ENCODE assay signal across 19 cellular contexts in genomic region chr10:58667658-58668310, GRCh38.
DNase-seq lines count a peak whose midpoint lies in the region; TF ChIP-seq lines count a peak whose summit lies in the region.
"Had no signal": no experiment of that assay in that cellular context is flagged by ENCODE, and none has a peak within 500 bp of the region (broad histone marks: within the 10 kb centered on the region; RNA-seq: fewer than 3 reads in every experiment).

No MANE protein-coding gene starts in this region.

- 70 to 90% (median 84%) methylated on average over 3 of the region's 3 CpGs for WGBS in spleen, 5 donors

- peaks cover 0 to 7% (median 0%) of the 10 kb centered on the region in 6 donors for H3K4me1 ChIP-seq in spleen

- H3K4me3 ChIP-seq in fibroblast of mammary gland (ENCODE audit: control insufficient read depth, low read depth, low read length) (no peak overlapping the region), spleen (no peak overlapping the region)

- no peaks in the 10 kb centered on the region for H3K36me3 ChIP-seq in spleen

- peaks cover 0 to 26% (median 15%) of the 10 kb centered on the region in 8 donors for H3K9me3 ChIP-seq in spleen

- no peak overlapping the region for H3K27ac ChIP-seq in spleen

- H3K27me3 ChIP-seq in spleen (replicated peaks in 1 of 7): no peaks in the 10 kb centered on the region

- no peak for TF ChIP-seq POLR2A in spleen (IDR thresholded peaks at IDR 0.05)

- peaks cover 34% of the 10 kb centered on the region for H3K36me3 Mint-ChIP-seq in HFFc6 (ENCODE audit: low read depth)
- H3K36me3 Mint-ChIP-seq: T-cell had no signal

- H3K4me1 Mint-ChIP-seq in HFFc6 (ENCODE audit: low read depth): peaks cover 77% of the 10 kb centered on the region

- H3K27ac Mint-ChIP-seq in HFFc6: peak overlapping the region; percentile 31; the same call in 1 of the 2 replicates
- H3K27ac Mint-ChIP-seq: CD14-positive monocyte, T-cell had no signal

- H3K27me3 Mint-ChIP-seq in HFFc6 (ENCODE audit: insufficient read depth): peaks cover 2% of the 10 kb centered on the region

- TF ChIP-seq CTCF in HFFc6 (IDR thresholded peaks at IDR 0.05): no peak
- TF ChIP-seq CTCF in fibroblast of mammary gland (conservative IDR thresholded peaks at IDR 0.05; ENCODE audit: control insufficient read depth, insufficient read depth, low read depth, low read length): no peak
- no peak for TF ChIP-seq CTCF in spleen (IDR thresholded peaks at IDR 0.05 in 8 of 11, conservative IDR thresholded peaks at IDR 0.05 in 3 of 11)

- DNase-seq in NCI-H82 (lab: John Stamatoyannopoulos, UW): peak; percentile 34
- DNase-seq in NCI-H82 treated with DMSO at 0.1 percent for 48 hours (lab: John Stamatoyannopoulos, UW; ENCODE audit: unreplicated experiment): no peak
- no peak for DNase-seq in HFFc6
- DNase-seq in fibroblast of mammary gland (ENCODE audit: low read depth): peak; percentile 52
- DNase-seq in NK-92 treated with Interleukin-12 subunit alpha and Interleukin-12 subunit beta, amount 100 ng/mL, for 24 hours (lab: John Stamatoyannopoulos, UW): no peak
- DNase-seq in spleen: no peak
- DNase-seq in kidney glomerular epithelial cell (lab: John Stamatoyannopoulos, UW): no peak
- DNase-seq in T-helper 2 cell: no peak
- DNase-seq: 8988T, DMS 273 treated with DMSO at 0.1 percent for 48 hours, EL, IMR-90, Karpas-422, MM.1S, NCI-H1105 treated with DMSO at 0.1 percent for 48 hours, NCI-H187 treated with DMSO at 0.1 percent for 48 hours, NCI-H526 treated with DMSO at 0.1 percent for 48 hours, T-cell had no signal

- peaks cover 21% of the 10 kb centered on the region for H3K9me3 Mint-ChIP-seq in HFFc6

- H3K4me3 Mint-ChIP-seq in HFFc6: no peak overlapping the region
- H3K4me3 Mint-ChIP-seq: CD14-positive monocyte, T-cell had no signal

- intact Hi-C loops in spleen (cut with DNase I; ENCODE audit: low total_unique reads): no loop called here

Comparison
In these comparisons a context has a peak if more than half of its experiments do, and no peak if none do; other contexts are left out.
1. DNase-seq: peak in NCI-H82 (single experiment) and fibroblast of mammary gland (single experiment); none in NCI-H82 treated with DMSO at 0.1 percent for 48 hours (single experiment), HFFc6 (single experiment), NK-92 treated with Interleukin-12 subunit alpha and Interleukin-12 subunit beta, amount 100 ng/mL, for 24 hours (single experiment), spleen (single experiment), kidney glomerular epithelial cell (single experiment) and T-helper 2 cell (0 of 5).